In genomic region chr3:189108735-189109134, GRCh38 we compare ENCODE assay signal across 18 cellular contexts.
A peak's percentile ranks its signal among the peaks of the same experiment; 100 is the strongest.
DNase-seq lines count a peak whose midpoint lies in the region; ATAC-seq and TF ChIP-seq lines count a peak whose summit lies in the region.
"Had no signal": no experiment of that assay in that cellular context is flagged by ENCODE, and none has a peak within 500 bp of the region (broad histone marks: within the 10 kb centered on the region; RNA-seq: fewer than 3 reads in every experiment).

No MANE protein-coding gene starts in this region.

- no peak overlapping the region for H2BK5ac ChIP-seq in mesendoderm (ENCODE audit: low read length)

- H3K27ac Mint-ChIP-seq in GM23338, result no peak overlapping the region
- H3K27ac Mint-ChIP-seq: CD14-positive monocyte had no signal

- no peaks in the 10 kb centered on the region for H3K4me1 ChIP-seq in GM23338 (ENCODE audit: insufficient read depth)
- H3K4me1 ChIP-seq in mesendoderm (ENCODE audit: control insufficient read depth, low read depth, low read length), result no peaks in the 10 kb centered on the region
- H3K4me1 ChIP-seq in subcutaneous abdominal adipose tissue (ENCODE audit: control insufficient read depth in 5 of 5, insufficient read depth in 5 of 5, low read length in 5 of 5), result peaks cover 0 to 28% (median 11%) of the 10 kb centered on the region in 5 donors
- H3K4me1 ChIP-seq in right lobe of liver, result no peaks in the 10 kb centered on the region

- intact Hi-C loops in right lobe of liver (cut with DNase I), result no loop called here

- H3K4me3 Mint-ChIP-seq in GM23338, result no peak overlapping the region

- H3K4me3 ChIP-seq in GM23338 (no peak overlapping the region), mesendoderm (ENCODE audit: low read length) (no peak overlapping the region), subcutaneous abdominal adipose tissue (ENCODE audit: low read depth in 1 of 5, low read length in 5 of 5) (no peak overlapping the region), right lobe of liver (no peak overlapping the region)
- H3K4me3 ChIP-seq: GM12878, K562 had no signal

- no peaks in the 10 kb centered on the region for H3K36me3 ChIP-seq in GM23338 (ENCODE audit: insufficient read depth)
- H3K36me3 ChIP-seq in mesendoderm (ENCODE audit: control insufficient read depth, insufficient read depth, low read length), result no peaks in the 10 kb centered on the region
- no peaks in the 10 kb centered on the region for H3K36me3 ChIP-seq in subcutaneous abdominal adipose tissue (ENCODE audit: control insufficient read depth in 5 of 5, insufficient read depth in 5 of 5, low read length in 5 of 5)
- no peaks in the 10 kb centered on the region for H3K36me3 ChIP-seq in right lobe of liver

- H4K20me1 ChIP-seq in GM23338 (replicated peaks; ENCODE audit: insufficient read depth), result no peaks in the 10 kb centered on the region

- no peak overlapping the region for H2AK5ac ChIP-seq in mesendoderm (ENCODE audit: low read length)

- H3K4me2 ChIP-seq in GM23338 (no peak overlapping the region), mesendoderm (ENCODE audit: low read length) (no peak overlapping the region)

- H3K18ac ChIP-seq in mesendoderm (ENCODE audit: low read length), result no peak overlapping the region

- H3K79me2 ChIP-seq in GM23338 (replicated peaks; ENCODE audit: insufficient read depth) (no peaks in the 10 kb centered on the region), mesendoderm (ENCODE audit: control insufficient read depth, insufficient read depth, low read length) (no peaks in the 10 kb centered on the region)

- no peak overlapping the region for H2AFZ ChIP-seq in GM23338

- no peak overlapping the region for H3K56ac ChIP-seq in mesendoderm (ENCODE audit: low read length)

- H3K36me3 Mint-ChIP-seq in GM23338 (ENCODE audit: low read depth), result no peaks in the 10 kb centered on the region
- H3K36me3 Mint-ChIP-seq: CD14-positive monocyte had no signal

- no peak overlapping the region for H4K8ac ChIP-seq in mesendoderm (ENCODE audit: low read depth, low read length)

- no peaks in the 10 kb centered on the region for H3K9me3 Mint-ChIP-seq in GM23338

- no peak overlapping the region for H3K4ac ChIP-seq in mesendoderm (ENCODE audit: low read depth, low read length)

- H4K5ac ChIP-seq in mesendoderm (ENCODE audit: low read length), result no peak overlapping the region

- DNase-seq in GM23338 (ENCODE audit: low spot score), result no peak
- DNase-seq in mesendoderm, result peak; percentile 27
- DNase-seq in right lobe of liver, result no peak
- DNase-seq in pons (ENCODE audit: low spot score), result no peak
- no peak for DNase-seq in foreskin melanocyte
- DNase-seq: ACHN, NCI-H1092 treated with DMSO at 0.1 percent for 48 hours, NCI-H146, NCI-H2029 treated with DMSO at 0.1 percent for 48 hours, NCI-H510A, NCI-H774, OCI-M1, Right ventricle myocardium superior had no signal

- no peak overlapping the region for H3K23ac ChIP-seq in mesendoderm (ENCODE audit: low read length)

- H3K27ac ChIP-seq in GM23338 (ENCODE audit: low read depth) (no peak overlapping the region), mesendoderm (ENCODE audit: low read depth, low read length) (no peak overlapping the region), subcutaneous abdominal adipose tissue (ENCODE audit: low read depth, low read length) (peak overlapping the region; percentile 84), right lobe of liver (no peak overlapping the region)

- no peak overlapping the region for H2BK15ac ChIP-seq in mesendoderm (replicated peaks; ENCODE audit: low read depth)

- no peaks in the 10 kb centered on the region for H3F3A ChIP-seq in GM23338 (replicated peaks; ENCODE audit: low read depth)

- H3K27me3 Mint-ChIP-seq in GM23338 (ENCODE audit: insufficient read depth, low read depth, poor library complexity), result no peaks in the 10 kb centered on the region

- no peak for TF ChIP-seq POLR2A in right lobe of liver (IDR thresholded peaks at IDR 0.05)

- TF ChIP-seq CTCF in GM23338 (conservative IDR thresholded peaks at IDR 0.05; ENCODE audit: low read depth in 2 of 2), result no peak
- TF ChIP-seq CTCF in right lobe of liver (IDR thresholded peaks at IDR 0.05), result no peak

- H3K79me1 ChIP-seq in mesendoderm (ENCODE audit: low read length), result no peaks in the 10 kb centered on the region

- no CpG with 5 or more reads among the region's 3 CpGs for WGBS in mesendoderm (ENCODE audit: extremely low coverage, insufficient coverage, low lambda C conversion rate)
- WGBS in right lobe of liver (ENCODE audit: insufficient coverage, low coverage, low lambda C conversion rate, missing lambda C conversion rate), result 91% methylated on average over 3 of the region's 3 CpGs

- no peaks in the 10 kb centered on the region for H3K27me3 ChIP-seq in GM23338 (ENCODE audit: insufficient read depth)
- H3K27me3 ChIP-seq in mesendoderm (ENCODE audit: insufficient read depth, low read length, poor library complexity), result no peaks in the 10 kb centered on the region
- H3K27me3 ChIP-seq in subcutaneous abdominal adipose tissue (ENCODE audit: control insufficient read depth in 5 of 5, insufficient read depth in 4 of 5, low read length in 5 of 5), result no peaks in the 10 kb centered on the region
- H3K27me3 ChIP-seq in right lobe of liver, result no peaks in the 10 kb centered on the region

- H2BK120ac ChIP-seq in mesendoderm (ENCODE audit: low read depth, low read length), result no peak overlapping the region

- H3K9me3 ChIP-seq in subcutaneous abdominal adipose tissue (ENCODE audit: control insufficient read depth in 5 of 5, low read length in 5 of 5) (no peaks in the 10 kb centered on the region), right lobe of liver (no peaks in the 10 kb centered on the region)

- peak; percentile 42; the same call in 1 of the 3 replicates for ATAC-seq in GM23338
- peak; percentile 69 for ATAC-seq in SK-N-SH treated with all-trans-retinoic acid at 6 μM for 48 hours
- no peak for ATAC-seq in right lobe of liver
- ATAC-seq: GM12878, K562 had no signal

- H3K9ac ChIP-seq in mesendoderm (ENCODE audit: low read length), result no peak overlapping the region
- H3K9ac ChIP-seq in subcutaneous abdominal adipose tissue (ENCODE audit: low read length in 5 of 5), result peak overlapping the region in 1 of 5 donors; percentile 5

- H3K9me2 ChIP-seq in GM23338 (ENCODE audit: insufficient read depth), result no peaks in the 10 kb centered on the region

- no peaks in the 10 kb centered on the region for H3K4me1 Mint-ChIP-seq in GM23338
- H3K4me1 Mint-ChIP-seq: CD14-positive monocyte had no signal

TF ChIP-seq in GM23338, 12 proteins besides CTCF, POLR2A, EP300 and RAD21 (continues in another document):
- no peak for TF ChIP-seq POLR2AphosphoS5 (IDR thresholded peaks at IDR 0.05; ENCODE audit: low read depth)
- no peak for TF ChIP-seq EZH2phosphoT487 (IDR thresholded peaks at IDR 0.05; ENCODE audit: unreplicated experiment)
- no peak for TF ChIP-seq JUNB (IDR thresholded peaks at IDR 0.05; ENCODE audit: unreplicated experiment)
- TF ChIP-seq ZNF114 (CRISPR knock-in tag; IDR thresholded peaks at IDR 0.05), result no peak
- TF ChIP-seq ZNF331 (CRISPR knock-in tag; IDR thresholded peaks at IDR 0.05; ENCODE audit: low read depth), result no peak
- TF ChIP-seq CREB1 (CRISPR knock-in tag; IDR thresholded peaks at IDR 0.05; ENCODE audit: low read depth), result no peak
- TF ChIP-seq EZH2 (IDR thresholded peaks at IDR 0.05; ENCODE audit: low read depth, unreplicated experiment), result no peak
- TF ChIP-seq NANOG (IDR thresholded peaks at IDR 0.05; ENCODE audit: borderline replicate concordance), result no peak
- TF ChIP-seq STAT1 (IDR thresholded peaks at IDR 0.05; ENCODE audit: unreplicated experiment), result no peak

TF ChIP-seq in SK-N-SH treated with all-trans-retinoic acid at 6 μM for 48 hours, 23 proteins besides CTCF, POLR2A, EP300 and RAD21:
- TF ChIP-seq CSDC2 (CRISPR knock-in tag; IDR thresholded peaks at IDR 0.05), result no peak
- TF ChIP-seq OSR1 (CRISPR knock-in tag; IDR thresholded peaks at IDR 0.05), result no peak
- no peak for TF ChIP-seq TOX (CRISPR knock-in tag; IDR thresholded peaks at IDR 0.05; ENCODE audit: borderline replicate concordance)
- TF ChIP-seq CSRNP3 (CRISPR knock-in tag; IDR thresholded peaks at IDR 0.05), result no peak
- TF ChIP-seq ESRRG (CRISPR knock-in tag; IDR thresholded peaks at IDR 0.05), result no peak
- no peak for TF ChIP-seq SNAI2 (CRISPR knock-in tag; IDR thresholded peaks at IDR 0.05)
- TF ChIP-seq PPARA (CRISPR knock-in tag; IDR thresholded peaks at IDR 0.05; ENCODE audit: borderline replicate concordance), result no peak
- TF ChIP-seq GLIS3 (CRISPR knock-in tag; IDR thresholded peaks at IDR 0.05), result no peak
- no peak for TF ChIP-seq ZNF8 (CRISPR knock-in tag; IDR thresholded peaks at IDR 0.05)
- no peak for TF ChIP-seq ZC3H10 (CRISPR knock-in tag; IDR thresholded peaks at IDR 0.05)
- TF ChIP-seq POU6F1 (CRISPR knock-in tag; IDR thresholded peaks at IDR 0.05; ENCODE audit: borderline replicate concordance, low read depth), result no peak
- no peak for TF ChIP-seq BACH2 (CRISPR knock-in tag; IDR thresholded peaks at IDR 0.05; ENCODE audit: borderline replicate concordance)

Comparison
In these comparisons a context has a peak if more than half of its experiments do, and no peak if none do; other contexts are left out.
1. ATAC-seq: peak in GM23338 (single experiment) and SK-N-SH treated with all-trans-retinoic acid at 6 μM for 48 hours (single experiment); none in right lobe of liver (0 of 4).